Comparison of ENCODE assay signal across 12 cellular contexts in the genomic region with DNA sequence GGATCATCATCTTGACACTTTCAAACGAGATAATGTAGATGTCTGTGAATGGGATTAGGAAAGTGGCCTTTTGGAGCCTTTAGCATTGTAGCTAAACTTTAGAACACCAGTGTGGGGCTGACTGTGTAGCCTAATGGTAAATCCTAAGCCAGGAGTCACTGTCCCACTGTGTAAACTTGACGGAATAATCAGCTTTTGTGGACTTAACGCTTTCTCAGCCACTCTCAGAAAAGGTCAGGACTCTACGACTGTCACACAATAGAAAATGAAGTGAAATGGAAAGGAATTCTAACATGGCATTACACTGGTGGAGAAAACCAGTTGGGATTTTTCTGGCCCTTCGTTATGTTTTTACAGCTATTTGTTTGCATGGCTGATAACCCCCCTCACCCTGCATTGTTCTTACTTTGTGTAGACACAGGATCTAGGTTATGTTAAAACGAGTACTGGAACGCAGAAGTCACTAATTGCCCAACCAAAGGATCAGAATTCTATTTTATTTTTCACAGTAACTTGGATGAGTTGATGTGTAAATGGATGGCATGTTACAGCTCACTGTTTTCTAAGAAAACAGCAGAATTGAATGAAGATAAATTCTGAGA. TPM values are rescaled to one million over a fixed set of nuclear protein-coding genes. Genes with fewer than 3 reads are reported as not detected.
DNase-seq lines count a peak whose midpoint lies in the region; ATAC-seq, FAIRE-seq and TF ChIP-seq lines count a peak whose summit lies in the region.
"Had no signal": no experiment of that assay in that cellular context is flagged by ENCODE, and none has a peak within 500 bp of the region (broad histone marks: within the 10 kb centered on the region; RNA-seq: fewer than 3 reads in every experiment).

No MANE protein-coding gene starts in this region.

- H3K4me3 ChIP-seq in A549: no peak overlapping the region
- H3K4me3 ChIP-seq in Karpas-422 (ENCODE audit: low read length): peak overlapping the region; percentile 58; the same call in 1 of the 2 replicates
- H3K4me3 ChIP-seq in endothelial cell of umbilical vein (replicated peaks in 1 of 3; ENCODE audit: insufficient read depth in 1 of 3, low read depth in 1 of 3, low read length in 3 of 3): no peak overlapping the region
- no peak overlapping the region for H3K4me3 ChIP-seq in mesenchymal stem cell (ENCODE audit: insufficient read depth in 1 of 2, low read depth in 1 of 2, low read length in 2 of 2)

- H3K4ac ChIP-seq in mesenchymal stem cell (ENCODE audit: low read depth in 1 of 2, low read length in 2 of 2): no peak overlapping the region

- H3K4me1 ChIP-seq in A549 (peaks cover 18% of the 10 kb centered on the region), Karpas-422 (ENCODE audit: low read length) (peaks cover 70% of the 10 kb centered on the region), endothelial cell of umbilical vein (ENCODE audit: control insufficient read depth, extremely low read depth, insufficient read depth, low read length) (peaks cover 22% of the 10 kb centered on the region), mesenchymal stem cell (ENCODE audit: control insufficient read depth, insufficient read depth, low read depth, low read length) (no peaks in the 10 kb centered on the region)

- no peaks in the 10 kb centered on the region for H3K9me1 ChIP-seq in endothelial cell of umbilical vein (replicated peaks; ENCODE audit: control insufficient read depth, extremely low read depth, insufficient read depth, low read length)

- no peak overlapping the region for H2AK5ac ChIP-seq in mesenchymal stem cell (ENCODE audit: low read length, severe bottlenecking)

- no peak overlapping the region for H2BK12ac ChIP-seq in mesenchymal stem cell (ENCODE audit: low read length in 2 of 2)

- POLR2A ChIA-PET in A549 (lab: Yijun Ruan, JAX) (interaction anchor here (1.4 kb wide), 1 partner anchor 23 kb away, joined by 4 read pairs; no protein-coding TSS in a partner anchor), endothelial cell of umbilical vein (lab: Charles Lee) (no interaction called here)

- H2BK15ac ChIP-seq in mesenchymal stem cell (ENCODE audit: low read depth, poor library complexity, severe bottlenecking): no peak overlapping the region

- peak in 1 of 2 experiments; percentile 21; a peak in 3 of 6 replicates for ATAC-seq in A549

- no peak overlapping the region for H4K8ac ChIP-seq in mesenchymal stem cell (ENCODE audit: low read length)

- H3K79me2 ChIP-seq in Karpas-422 (ENCODE audit: low read length): no peaks in the 10 kb centered on the region
- no peaks in the 10 kb centered on the region for H3K79me2 ChIP-seq in endothelial cell of umbilical vein (ENCODE audit: control insufficient read depth, insufficient read depth, low read length)

- no peak overlapping the region for H2BK5ac ChIP-seq in mesenchymal stem cell (ENCODE audit: low read depth, low read length, poor library complexity, severe bottlenecking)

- H3K4me2 ChIP-seq in A549: peak overlapping the region; percentile 43; the same call in 2 of the 3 replicates
- H3K4me2 ChIP-seq in Karpas-422 (ENCODE audit: low read depth, low read length, poor library complexity, severe bottlenecking): peak overlapping the region; percentile 88
- no peak overlapping the region for H3K4me2 ChIP-seq in endothelial cell of umbilical vein (ENCODE audit: insufficient read depth, low read length)
- no peak overlapping the region for H3K4me2 ChIP-seq in mesenchymal stem cell (ENCODE audit: low read length, poor library complexity, severe bottlenecking)

- H4K91ac ChIP-seq in mesenchymal stem cell (ENCODE audit: low read length): no peak overlapping the region

- H3K9me3 ChIP-seq in A549 (no peaks in the 10 kb centered on the region), Karpas-422 (ENCODE audit: low read length) (no peaks in the 10 kb centered on the region), endothelial cell of umbilical vein (replicated peaks; ENCODE audit: control insufficient read depth, insufficient read depth, low read length) (no peaks in the 10 kb centered on the region), mesenchymal stem cell (ENCODE audit: control insufficient read depth, low read length) (no peaks in the 10 kb centered on the region)

- no peaks in the 10 kb centered on the region for H3K79me1 ChIP-seq in mesenchymal stem cell (replicated peaks; ENCODE audit: low read length, poor library complexity, severe bottlenecking)

- TF ChIP-seq EP300 in A549 (IDR thresholded peaks at IDR 0.05): no peak

- TF ChIP-seq RAD21 in A549 (conservative IDR thresholded peaks at IDR 0.05 in 1 of 2, IDR thresholded peaks at IDR 0.05 in 1 of 2): no peak

- intact Hi-C loops in endothelial cell of umbilical vein (cut with micrococcal nuclease): loop anchor here (1.0 to 2.0 kb wide), 5 partner anchors 22 to 107 kb away; partner anchors contain the start of gene GRAMD1B

- H3K36me3 ChIP-seq in Karpas-422 (ENCODE audit: insufficient read depth, low read length): no peaks in the 10 kb centered on the region
- no peaks in the 10 kb centered on the region for H3K36me3 ChIP-seq in endothelial cell of umbilical vein (ENCODE audit: control insufficient read depth in 2 of 2, extremely low read depth in 1 of 2, insufficient read depth in 2 of 2, low read length in 2 of 2)
- no peaks in the 10 kb centered on the region for H3K36me3 ChIP-seq in mesenchymal stem cell (ENCODE audit: control insufficient read depth in 1 of 2, insufficient read depth in 2 of 2, low read depth in 1 of 2, low read length in 2 of 2)

- H3K14ac ChIP-seq in mesenchymal stem cell (ENCODE audit: low read length in 2 of 2): no peak overlapping the region

- no peak overlapping the region for H2AFZ ChIP-seq in Karpas-422 (ENCODE audit: low read length)
- H2AFZ ChIP-seq in endothelial cell of umbilical vein (ENCODE audit: low read depth, low read length): no peak overlapping the region
- no peak overlapping the region for H2AFZ ChIP-seq in mesenchymal stem cell (ENCODE audit: low read depth, low read length)

- 48% methylated on average over 7 of the region's 7 CpGs for WGBS in A549 (ENCODE audit: missing lambda C conversion rate)
- WGBS in mesenchymal stem cell: 52% methylated on average over 7 of the region's 7 CpGs

- DNase-seq in A549 (ENCODE audit: low read depth in 1 of 2, low spot score in 1 of 2) (no peak), Karpas-422 (no peak), endothelial cell of umbilical vein (ENCODE audit: low read depth, low spot score) (peak; percentile 57), mesenchymal stem cell (no peak), cerebellar cortex (ENCODE audit: low spot score) (no peak), NCI-H2227 treated with DMSO at 0.1 percent for 48 hours (lab: John Stamatoyannopoulos, UW) (no peak), SK-N-DZ (ENCODE audit: low spot score) (no peak)

- no peaks in the 10 kb centered on the region for H3K9me2 ChIP-seq in Karpas-422 (replicated peaks; ENCODE audit: insufficient read depth, low read length)

- TF ChIP-seq POLR2A in A549 (IDR thresholded peaks at IDR 0.05; ENCODE audit: low read length) (no peak), endothelial cell of umbilical vein (IDR thresholded peaks at IDR 0.05; ENCODE audit: low read depth, low read length) (no peak)

- dilution Hi-C loops in endothelial cell of umbilical vein (cut with MboI; ENCODE audit: extremely low pct_ligation_motif_present, low sequenced_read_pairs): no loop called here

- H3K27me3 ChIP-seq in Karpas-422 (ENCODE audit: low read length) (no peaks in the 10 kb centered on the region), endothelial cell of umbilical vein (ENCODE audit: control insufficient read depth in 2 of 2, insufficient read depth in 2 of 2, low read length in 2 of 2) (peaks cover 7 to 9% of the 10 kb centered on the region in 2 experiments), mesenchymal stem cell (ENCODE audit: control insufficient read depth in 1 of 2, insufficient read depth in 1 of 2, low read length in 2 of 2) (peaks cover 16 to 43% of the 10 kb centered on the region in 2 experiments)

- H3K27ac ChIP-seq in A549 (peak overlapping the region; percentile 16 to 31; a peak in 3 of 6 replicates), Karpas-422 (ENCODE audit: low read length) (peak overlapping the region; percentile 99), VCaP (peak overlapping the region; percentile 32), endothelial cell of umbilical vein (ENCODE audit: insufficient read depth, low read depth, low read length) (no peak overlapping the region), mesenchymal stem cell (ENCODE audit: low read length, poor library complexity, severe bottlenecking) (no peak overlapping the region)
- H3K27ac ChIP-seq: C4-2B, KMS-11 had no signal

- CTCF ChIA-PET in A549 (lab: Yijun Ruan, JAX): interaction anchor here (0.6 to 5.4 kb wide), 36 partner anchors 9 to 172 kb away, joined by 3 to 147 read pairs (median 6); partner anchors contain the start of gene GRAMD1B
- CTCF ChIA-PET in endothelial cell of umbilical vein (lab: Charles Lee): interaction anchor here (0.9 to 7.5 kb wide), 40 partner anchors 8 to 305 kb away, joined by 3 to 368 read pairs (median 5); partner anchors contain the start of gene GRAMD1B

- no peak overlapping the region for H3K18ac ChIP-seq in mesenchymal stem cell (ENCODE audit: low read depth in 1 of 2, low read length in 2 of 2)

- H4K20me1 ChIP-seq in Karpas-422 (ENCODE audit: insufficient read depth, low read depth, low read length) (no peaks in the 10 kb centered on the region), endothelial cell of umbilical vein (replicated peaks; ENCODE audit: control insufficient read depth, extremely low read depth, insufficient read depth, low read length) (no peaks in the 10 kb centered on the region)

- no peak overlapping the region for H2BK120ac ChIP-seq in mesenchymal stem cell (ENCODE audit: low read depth, low read length)

- no peak for TF ChIP-seq CTCF in A549 (IDR thresholded peaks at IDR 0.05)
- no peak for TF ChIP-seq CTCF in VCaP (conservative IDR thresholded peaks at IDR 0.05)
- TF ChIP-seq CTCF in endothelial cell of umbilical vein (IDR thresholded peaks at IDR 0.05; ENCODE audit: extremely low read depth in 1 of 2, insufficient read depth in 1 of 2, low read depth in 1 of 2, low read length in 2 of 2): no peak

- BruUV-seq in endothelial cell of umbilical vein (replicated peaks; lab: Mats Ljungman, UMichigan): no TSS peak

- H3K9ac ChIP-seq in Karpas-422 (ENCODE audit: low read length) (peak overlapping the region; percentile 81), endothelial cell of umbilical vein (replicated peaks; ENCODE audit: extremely low read depth, insufficient read depth, low read length) (no peak overlapping the region), mesenchymal stem cell (ENCODE audit: low read length) (no peak overlapping the region)
- H3K9ac ChIP-seq: KMS-11 had no signal

- no peak overlapping the region for H3K23ac ChIP-seq in mesenchymal stem cell (ENCODE audit: low read length in 2 of 2)

- FAIRE-seq in A549 (lab: Jason Lieb, UNC) (no peak), endothelial cell of umbilical vein (lab: Jason Lieb, UNC) (peak; percentile 26)
- FAIRE-seq: A204.1 had no signal

RNA-seq across cellular contexts. Expression of gene GRAMD1B, which starts 22.0 kb away (rescaled TPM):
- 108 and 113 TPM in 2 replicates for polyA plus RNA-seq in A549 (2011; rRNA removed)
- 39.1 and 47.4 TPM in 2 replicates for polyA plus RNA-seq in A549 (2012; cell fraction: cytosol; rRNA removed)
- 93.2 and 96.9 TPM in 2 replicates for polyA plus RNA-seq in A549 (2012; cell fraction: nucleus; rRNA removed)
- polyA plus RNA-seq in A549 (2017; fragmentation: RNase III; extraction: RNeasy Plus Mini Kit Qiagen cat#74134 plus additional on column Dnase treatment): 38.4 to 55.5 TPM (median 48.9 TPM) in 3 replicates
- 139 and 141 TPM in 2 replicates for polyA minus RNA-seq in A549 (2011; rRNA and poly(A)+ RNA removed)
- 59.9 and 79.0 TPM in 2 replicates for total RNA-seq in Karpas-422 (2014; rRNA removed; shearing (Covaris generic); ENCODE audit: low replicate concordance)
- 6.8 and 11.1 TPM in 2 replicates for total RNA-seq in endothelial cell of umbilical vein
- 4.5 and 5.1 TPM in 2 replicates for polyA plus RNA-seq in endothelial cell of umbilical vein
- 3.4 and 4.1 TPM in 2 replicates for polyA plus RNA-seq in endothelial cell of umbilical vein (2011; cell fraction: cytosol; rRNA removed)
- polyA plus RNA-seq in endothelial cell of umbilical vein (2011; cell fraction: nucleus; rRNA removed): 16.8 and 18.4 TPM in 2 replicates
- 2.2 and 2.3 TPM in 2 replicates for polyA plus RNA-seq in endothelial cell of umbilical vein (2012)
- polyA minus RNA-seq in endothelial cell of umbilical vein: 9.1 and 9.2 TPM in 2 replicates
- polyA minus RNA-seq in endothelial cell of umbilical vein (2011; cell fraction: cytosol; rRNA and poly(A)+ RNA removed): 56.6 TPM
- 12.2 and 12.7 TPM in 2 replicates for polyA minus RNA-seq in endothelial cell of umbilical vein (2011; cell fraction: nucleus; rRNA and poly(A)+ RNA removed)
- 1.1 TPM for polyA plus RNA-seq in mesenchymal stem cell (2013, experiment 1 of 2)
- 0.97 TPM for polyA plus RNA-seq in mesenchymal stem cell (2013, experiment 2 of 2)
- 2.2 and 6.2 TPM in 2 replicates for polyA plus RNA-seq in SK-N-DZ (2014; cell fraction: cytosol; rRNA removed)
- polyA plus RNA-seq in SK-N-DZ (2014; cell fraction: nucleus; rRNA removed): 9.0 and 11.8 TPM in 2 replicates
- total RNA-seq: HepG2 had no signal

Comparison
In these comparisons a context has a peak if more than half of its experiments do, and no peak if none do; other contexts are left out.
1. H3K27ac ChIP-seq: peak in A549 (2 of 2), Karpas-422 (single experiment) and VCaP (single experiment); none in endothelial cell of umbilical vein (single experiment) and mesenchymal stem cell (single experiment).
2. H3K4me2 ChIP-seq: peak in A549 (single experiment) and Karpas-422 (single experiment); none in endothelial cell of umbilical vein (single experiment) and mesenchymal stem cell (single experiment).